10 cellular contexts compared by ENCODE assay signal in genomic region chr2:174787485-174788205, GRCh38. TPM values are rescaled to one million over a fixed set of nuclear protein-coding genes. Genes with fewer than 3 reads are reported as not detected.
DNase-seq lines count a peak whose midpoint lies in the region; FAIRE-seq and TF ChIP-seq lines count a peak whose summit lies in the region.
"Had no signal": no experiment of that assay in that cellular context is flagged by ENCODE, and none has a peak within 500 bp of the region (broad histone marks: within the 10 kb centered on the region; RNA-seq: fewer than 3 reads in every experiment).

No MANE protein-coding gene starts in this region.

- peak overlapping the region in 1 of 5 experiments; percentile 30 for H3K4me3 Mint-ChIP-seq in brain

- H2AFZ ChIP-seq in mesenchymal stem cell (ENCODE audit: low read depth, low read length), result no peak overlapping the region

- peak overlapping the region; percentile 49 for H2AK5ac ChIP-seq in mesenchymal stem cell (ENCODE audit: low read length, severe bottlenecking)

- peak overlapping the region in 1 of 2 experiments; percentile 87 for H2BK12ac ChIP-seq in mesenchymal stem cell (ENCODE audit: low read length in 2 of 2)

- peak overlapping the region; percentile 10 for H4K8ac ChIP-seq in mesenchymal stem cell (ENCODE audit: low read length)

- H3K4me1 ChIP-seq in mesenchymal stem cell (ENCODE audit: control insufficient read depth, insufficient read depth, low read depth, low read length) (peaks cover 13% of the 10 kb centered on the region), tibial artery (no peaks in the 10 kb centered on the region)

- H3K9me3 ChIP-seq in mesenchymal stem cell (ENCODE audit: control insufficient read depth, low read length), result no peaks in the 10 kb centered on the region
- H3K9me3 ChIP-seq in tibial artery, result no peaks in the 10 kb centered on the region

- H3K4ac ChIP-seq in mesenchymal stem cell (ENCODE audit: low read depth in 1 of 2, low read length in 2 of 2), result peak overlapping the region in 1 of 2 experiments; percentile 83

- H4K91ac ChIP-seq in mesenchymal stem cell (ENCODE audit: low read length), result peak overlapping the region; percentile 41

- H2BK120ac ChIP-seq in mesenchymal stem cell (ENCODE audit: low read depth, low read length), result peak overlapping the region; percentile 93

- H3K27ac ChIP-seq in mesenchymal stem cell (ENCODE audit: low read length, poor library complexity, severe bottlenecking) (peak overlapping the region; percentile 97), tibial artery (no peak overlapping the region)

- H3K27ac Mint-ChIP-seq in brain, result peak overlapping the region in 3 of 5 experiments; percentile 91 to 95 (median 92)

- H3K36me3 ChIP-seq in mesenchymal stem cell (ENCODE audit: control insufficient read depth in 1 of 2, insufficient read depth in 2 of 2, low read depth in 1 of 2, low read length in 2 of 2) (no peaks in the 10 kb centered on the region), tibial artery (no peaks in the 10 kb centered on the region)

- intact Hi-C loops in tibial artery (cut with DNase I; ENCODE audit: low total_unique reads), result no loop called here

- peak overlapping the region; percentile 84 for H2BK5ac ChIP-seq in mesenchymal stem cell (ENCODE audit: low read depth, low read length, poor library complexity, severe bottlenecking)

- no peak overlapping the region for H3K4me3 ChIP-seq in mesenchymal stem cell (ENCODE audit: insufficient read depth in 1 of 2, low read depth in 1 of 2, low read length in 2 of 2)
- no peak overlapping the region for H3K4me3 ChIP-seq in tibial artery

- peak overlapping the region; percentile 80 to 82 for H3K18ac ChIP-seq in mesenchymal stem cell (ENCODE audit: low read depth in 1 of 2, low read length in 2 of 2)

- H3K4me1 Mint-ChIP-seq in brain, result peaks cover 33% of the 10 kb centered on the region

- H3K9ac ChIP-seq in mesenchymal stem cell (ENCODE audit: low read length), result peak overlapping the region; percentile 83

- 40% methylated on average over 5 of the region's 5 CpGs for WGBS in mesenchymal stem cell

- peak overlapping the region; percentile 42 for H3K4me2 ChIP-seq in mesenchymal stem cell (ENCODE audit: low read length, poor library complexity, severe bottlenecking)

- TF ChIP-seq CTCF in brain (conservative IDR thresholded peaks at IDR 0.05) (no peak), D721Med (IDR thresholded peaks at IDR 0.05; ENCODE audit: insufficient read depth, missing control alignments) (no peak), tibial artery (IDR thresholded peaks at IDR 0.05) (no peak), GM10266 (IDR thresholded peaks at IDR 0.05; ENCODE audit: control insufficient read depth, insufficient read depth, low read depth, missing control alignments) (no peak)

- H3K27me3 Mint-ChIP-seq in brain, result no peaks in the 10 kb centered on the region

- H3K27me3 ChIP-seq in mesenchymal stem cell (ENCODE audit: control insufficient read depth in 1 of 2, insufficient read depth in 1 of 2, low read length in 2 of 2) (no peaks in the 10 kb centered on the region), tibial artery (no peaks in the 10 kb centered on the region)

- FAIRE-seq in HTR-8/SVneo (lab: Jason Lieb, UNC) (no peak), D721Med (lab: Jason Lieb, UNC) (no peak)
- FAIRE-seq: small intestine had no signal

- no peaks in the 10 kb centered on the region for H3K36me3 Mint-ChIP-seq in brain

- H2BK15ac ChIP-seq in mesenchymal stem cell (ENCODE audit: low read depth, poor library complexity, severe bottlenecking), result peak overlapping the region; percentile 6

- H3K14ac ChIP-seq in mesenchymal stem cell (ENCODE audit: low read length in 2 of 2), result no peak overlapping the region

- H3K9me3 Mint-ChIP-seq in brain, result peaks cover 0 to 5% (median 0%) of the 10 kb centered on the region in 5 experiments

- H3K79me1 ChIP-seq in mesenchymal stem cell (replicated peaks; ENCODE audit: low read length, poor library complexity, severe bottlenecking), result no peaks in the 10 kb centered on the region

- no peak overlapping the region for H3K23ac ChIP-seq in mesenchymal stem cell (ENCODE audit: low read length in 2 of 2)

- DNase-seq in Ammon's horn (ENCODE audit: low spot score) (peak; percentile 49), HTR-8/SVneo (ENCODE audit: insufficient read length, low spot score) (peak; percentile 83), mesenchymal stem cell (peak; percentile 97), D721Med (ENCODE audit: insufficient read length, low spot score) (no peak), tibial artery (no peak), NCI-H2171 treated with DMSO at 0.1 percent for 48 hours (lab: John Stamatoyannopoulos, UW) (no peak), GM10266 (ENCODE audit: extremely low spot score) (no peak)
- DNase-seq: effector CD8-positive, alpha-beta T cell; small intestine had no signal

RNA-seq across cellular contexts. Expression of gene CHRNA1, which starts 23.4 kb away (rescaled TPM):
- 0.44 TPM for polyA plus RNA-seq in brain (ENCODE audit: insufficient read depth, low read depth, low replicate concordance)
- 6.4 TPM for polyA plus RNA-seq in mesenchymal stem cell (2013, experiment 1 of 2)
- 6.1 TPM for polyA plus RNA-seq in mesenchymal stem cell (2013, experiment 2 of 2)

Comparison
In these comparisons a context has a peak if more than half of its experiments do, and no peak if none do; other contexts are left out.
1. DNase-seq: peak in Ammon's horn (single experiment), HTR-8/SVneo (single experiment) and mesenchymal stem cell (single experiment); none in D721Med (single experiment), tibial artery (0 of 2), NCI-H2171 treated with DMSO at 0.1 percent for 48 hours (single experiment) and GM10266 (single experiment).